Comparison of ENCODE assay signal across 8 cellular contexts in the genomic region with DNA sequence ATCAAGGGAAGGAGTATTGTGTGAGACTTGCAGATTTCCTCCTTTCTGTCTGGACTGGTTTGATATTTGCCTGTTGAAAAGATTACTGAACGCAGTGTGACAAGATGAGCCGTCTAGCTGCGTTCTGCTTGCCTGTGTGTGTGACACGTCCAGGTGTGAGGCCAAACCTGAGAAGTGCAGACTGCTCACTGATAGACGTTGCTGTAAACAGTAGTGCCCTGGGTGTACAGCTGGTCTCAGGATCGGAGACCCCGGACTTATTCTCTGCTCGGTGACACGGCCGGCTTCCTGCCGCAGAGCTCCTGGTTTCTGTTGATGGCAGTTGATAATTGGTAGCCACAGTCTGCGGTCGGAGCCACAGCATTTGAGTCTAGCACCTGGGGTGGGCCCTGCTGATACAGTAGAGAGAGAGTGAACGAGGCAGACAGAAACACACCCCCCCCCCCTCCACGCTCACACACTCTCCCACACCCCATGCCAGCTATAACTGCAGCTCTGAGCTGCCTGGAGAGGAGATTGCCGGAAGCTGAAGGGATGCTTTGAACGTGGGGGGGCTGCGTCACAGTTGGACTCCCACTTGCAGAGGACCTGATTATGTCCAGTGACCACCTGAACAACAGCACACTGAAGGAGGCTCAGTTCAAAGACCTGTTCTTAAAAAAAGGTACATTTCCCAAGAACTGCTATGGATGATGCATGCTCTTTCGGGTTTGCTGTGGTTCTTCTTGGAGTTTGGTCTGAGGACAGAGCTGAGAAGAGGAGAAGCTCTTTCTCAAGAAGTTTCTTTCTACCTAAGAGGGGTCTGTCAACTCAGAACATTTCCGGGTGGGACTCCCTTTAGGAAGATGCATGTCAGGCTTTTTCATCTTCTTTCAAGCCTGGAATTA.
A peak's percentile ranks its signal among the peaks of the same experiment; 100 is the strongest.
DNase-seq lines count a peak whose midpoint lies in the region; ATAC-seq and TF ChIP-seq lines count a peak whose summit lies in the region.

No MANE protein-coding gene starts in this region.

- DNase-seq in PC-3 (no peak), inferior parietal cortex (ENCODE audit: extremely low spot score) (peak; percentile 59), NCI-H2029 treated with DMSO at 0.1 percent for 48 hours (lab: John Stamatoyannopoulos, UW) (no peak), NCI-H1048 (lab: John Stamatoyannopoulos, UW) (no peak)
- DNase-seq in activated naive CD4-positive, alpha-beta T cell treated with Interleukin-2 at 50 U/mL for 16 hours, result peak; percentile 77
- DNase-seq in stimulated activated CD4-positive, alpha-beta T cell treated with anti-CD3 and anti-CD28 coated beads, TNF-alpha, amount 100 ng/mL, for 1 hour (ENCODE audit: low read depth in 3 of 3, low spot score in 1 of 3), result peak; percentile 42 to 58 (median 54)

- no peaks in the 10 kb centered on the region for H3K9me3 ChIP-seq in PC-3 (ENCODE audit: low read length)

- intact Hi-C loops in PC-3 (cut with micrococcal nuclease), result no loop called here

- ATAC-seq in GM18511 (IDR thresholded peaks at IDR 0.05; ENCODE audit: unreplicated experiment), result peak; percentile 66
- peak; percentile 59 for ATAC-seq in HG02852 (IDR thresholded peaks at IDR 0.05; ENCODE audit: unreplicated experiment)
- ATAC-seq in PC-3, result no peak

- H3K36me3 ChIP-seq in PC-3 (ENCODE audit: low read depth, low read length), result no peaks in the 10 kb centered on the region

- H3K9me2 ChIP-seq in PC-3 (replicated peaks; ENCODE audit: low read length), result no peaks in the 10 kb centered on the region

- TF ChIP-seq CTCF in PC-3 (conservative IDR thresholded peaks at IDR 0.05; ENCODE audit: low read depth, low read length), result no peak

- H3K79me2 ChIP-seq in PC-3 (ENCODE audit: low read length), result no peaks in the 10 kb centered on the region

- POLR2A ChIA-PET in PC-3 (lab: Charles Lee; ENCODE audit: unreplicated experiment), result interaction anchor here (0.8 kb wide), 1 partner anchor 13 kb away, joined by 9 read pairs; no protein-coding TSS in a partner anchor

- peak overlapping the region; percentile 37 for H2AFZ ChIP-seq in PC-3 (ENCODE audit: low read length)

- H4K20me1 ChIP-seq in PC-3 (ENCODE audit: low read length), result no peaks in the 10 kb centered on the region

- CTCF ChIA-PET in PC-3 (lab: Charles Lee), result no interaction called here

- H3K9ac ChIP-seq in PC-3 (ENCODE audit: low read length), result no peak overlapping the region

- no peak overlapping the region for H3K27ac ChIP-seq in PC-3 (ENCODE audit: low read length)

- no peak overlapping the region for H3K4me3 ChIP-seq in PC-3 (ENCODE audit: low read length)

- H3K4me2 ChIP-seq in PC-3 (ENCODE audit: low read length), result peak overlapping the region; percentile 81

- H3F3A ChIP-seq in PC-3 (ENCODE audit: low read length, unreplicated experiment), result no peaks in the 10 kb centered on the region

- BruUV-seq in PC-3 (replicated peaks; lab: Mats Ljungman, UMichigan), result no TSS peak

- no peaks in the 10 kb centered on the region; the same call in 1 of the 2 replicates for H3K4me1 ChIP-seq in PC-3 (ENCODE audit: insufficient read depth, low read length)

- peaks cover 75% of the 10 kb centered on the region for H3K27me3 ChIP-seq in PC-3 (ENCODE audit: low read length)

Comparison
In these comparisons a context has a peak if more than half of its experiments do, and no peak if none do; other contexts are left out.
1. DNase-seq: peak in activated naive CD4-positive, alpha-beta T cell treated with Interleukin-2 at 50 U/mL for 16 hours (single experiment), inferior parietal cortex (single experiment) and stimulated activated CD4-positive, alpha-beta T cell treated with anti-CD3 and anti-CD28 coated beads, TNF-alpha, amount 100 ng/mL, for 1 hour (3 of 3); none in PC-3 (single experiment), NCI-H2029 treated with DMSO at 0.1 percent for 48 hours (single experiment) and NCI-H1048 (single experiment).